ENCODE assay signal across 8 cellular contexts in genomic region chr22:29503811-29504372, GRCh38. TPM values are rescaled to one million over a fixed set of nuclear protein-coding genes. Genes with fewer than 3 reads are reported as not detected.
DNase-seq lines count a peak whose midpoint lies in the region; ATAC-seq, FAIRE-seq and TF ChIP-seq lines count a peak whose summit lies in the region.

No MANE protein-coding gene starts in this region.

- peak overlapping the region; percentile 13 for H3K27ac Mint-ChIP-seq in activated naive CD8-positive, alpha-beta T cell
- no peak overlapping the region for H3K27ac Mint-ChIP-seq in activated naive CD8-positive, alpha-beta T cell treated with anti-CD3 and anti-CD28 coated beads, Interleukin-2, amount 50 U/mL, for 24 hours

- no peak overlapping the region for H3K4me3 Mint-ChIP-seq in activated naive CD8-positive, alpha-beta T cell
- H3K4me3 Mint-ChIP-seq in activated naive CD8-positive, alpha-beta T cell treated with anti-CD3 and anti-CD28 coated beads, Interleukin-2, amount 50 U/mL, for 24 hours, result no peak overlapping the region

- H3K9me3 Mint-ChIP-seq in activated naive CD8-positive, alpha-beta T cell (ENCODE audit: low read depth), result no peaks in the 10 kb centered on the region
- no peaks in the 10 kb centered on the region for H3K9me3 Mint-ChIP-seq in activated naive CD8-positive, alpha-beta T cell treated with anti-CD3 and anti-CD28 coated beads, Interleukin-2, amount 50 U/mL, for 24 hours

- H3K4me3 ChIP-seq in adrenal gland, result no peak overlapping the region
- H3K4me3 ChIP-seq in right cardiac atrium (ENCODE audit: low read length), result no peak overlapping the region

- WGBS in adrenal gland, 4 donors, result 39 to 46% (median 43%) methylated on average over 7 of the region's 7 CpGs
- 45% methylated on average over 7 of the region's 7 CpGs for WGBS in right cardiac atrium

- H3K4me1 ChIP-seq in adrenal gland (replicated peaks in 1 of 2) (peaks cover 8 to 12% of the 10 kb centered on the region in 2 donors), right cardiac atrium (ENCODE audit: control insufficient read depth, insufficient read depth, low read length) (peaks cover 2% of the 10 kb centered on the region)

- H3K27ac ChIP-seq in adrenal gland (peak overlapping the region in 3 of 5 donors; percentile 14 to 56 (median 32)), right cardiac atrium (ENCODE audit: low read length) (no peak overlapping the region)

- no peaks in the 10 kb centered on the region for H3K27me3 ChIP-seq in adrenal gland
- no peaks in the 10 kb centered on the region for H3K27me3 ChIP-seq in right cardiac atrium (ENCODE audit: control insufficient read depth, insufficient read depth)

- H3K27me3 Mint-ChIP-seq in activated naive CD8-positive, alpha-beta T cell, result no peaks in the 10 kb centered on the region
- no peaks in the 10 kb centered on the region for H3K27me3 Mint-ChIP-seq in activated naive CD8-positive, alpha-beta T cell treated with anti-CD3 and anti-CD28 coated beads, Interleukin-2, amount 50 U/mL, for 24 hours

- no peak for ATAC-seq in activated naive CD8-positive, alpha-beta T cell treated with anti-CD3 and anti-CD28 coated beads, Interleukin-2, amount 50 U/mL, for 24 hours
- ATAC-seq in right cardiac atrium, result peak; percentile 53 to 62

- peaks cover 11% of the 10 kb centered on the region for H3K36me3 Mint-ChIP-seq in activated naive CD8-positive, alpha-beta T cell
- peaks cover 26% of the 10 kb centered on the region for H3K36me3 Mint-ChIP-seq in activated naive CD8-positive, alpha-beta T cell treated with anti-CD3 and anti-CD28 coated beads, Interleukin-2, amount 50 U/mL, for 24 hours (ENCODE audit: low read depth)

- H3K4me1 Mint-ChIP-seq in activated naive CD8-positive, alpha-beta T cell (ENCODE audit: low read depth), result no peaks in the 10 kb centered on the region
- H3K4me1 Mint-ChIP-seq in activated naive CD8-positive, alpha-beta T cell treated with anti-CD3 and anti-CD28 coated beads, Interleukin-2, amount 50 U/mL, for 24 hours, result no peaks in the 10 kb centered on the region

- H3K36me3 ChIP-seq in adrenal gland (replicated peaks in 1 of 2), result peaks cover 0 to 25% of the 10 kb centered on the region in 2 donors

- no peak for TF ChIP-seq POLR2A in adrenal gland (IDR thresholded peaks at IDR 0.05)

- no peak for FAIRE-seq in urothelium cell line (lab: Jason Lieb, UNC)

- no peak for TF ChIP-seq CTCF in adrenal gland (IDR thresholded peaks at IDR 0.05)

- intact Hi-C loops in adrenal gland (cut with DNase I) (no loop called here), right cardiac atrium (cut with DNase I) (no loop called here), posterior vena cava (cut with DNase I) (loop anchor here in 1 of 2 donors (10.0 kb wide), 1 partner anchor 109 kb away; no protein-coding TSS in a partner anchor)

- H3K9me3 ChIP-seq in adrenal gland (replicated peaks in 1 of 3) (no peaks in the 10 kb centered on the region), right cardiac atrium (ENCODE audit: control insufficient read depth, low read length) (no peaks in the 10 kb centered on the region)

- no peak for DNase-seq in activated naive CD8-positive, alpha-beta T cell treated with anti-CD3 and anti-CD28 coated beads, Interleukin-2, amount 50 U/mL, for 24 hours
- DNase-seq in adrenal gland (peak; percentile 65 to 89 (median 85)), right cardiac atrium (peak in 2 of 3 donors; percentile 52 to 76), urothelium cell line (ENCODE audit: low spot score) (peak; percentile 77), posterior vena cava (ENCODE audit: low spot score) (no peak)
- no peak for DNase-seq in stimulated activated naive CD4-positive, alpha-beta T cell (lab: John Stamatoyannopoulos, UW)
- no peak for DNase-seq in activated CD4-positive, CD25-positive, alpha-beta regulatory T cell (lab: John Stamatoyannopoulos, UW)

RNA-seq across cellular contexts. Expression of gene NEFH, which starts 23.9 kb away (rescaled TPM):
- total RNA-seq in adrenal gland, result 10 to 100 TPM; 18.6 to 35.6 (median 22.0) TPM
- 10 to 100 TPM; 11.9 to 81.1 (median 19.5) TPM for polyA plus RNA-seq in adrenal gland
- under 1 TPM; 0.14 to 0.45 (median 0.33) TPM for total RNA-seq in right cardiac atrium
- 0.38 TPM for polyA plus RNA-seq in right cardiac atrium
- total RNA-seq in posterior vena cava, result under 1 TPM; 0.33 to 0.42 TPM

RNA-seq across cellular contexts. Expression of gene THOC5, which starts 49.7 kb away (rescaled TPM):
- total RNA-seq in adrenal gland (10 to 100 TPM; 13.2 to 38.4 (median 27.7) TPM), right cardiac atrium (10 to 100 TPM; 31.0 to 58.9 (median 42.3) TPM), posterior vena cava (10 to 100 TPM; 33.9 to 35.7 TPM)
- polyA plus RNA-seq in adrenal gland (10 to 100 TPM; 23.7 to 42.4 (median 24.2) TPM), right cardiac atrium (30.5 TPM)

Comparison
In these comparisons a context has a peak if more than half of its experiments do, and no peak if none do; other contexts are left out.
1. DNase-seq: peak in adrenal gland (7 of 7), right cardiac atrium (2 of 3) and urothelium cell line (single experiment); none in activated naive CD8-positive, alpha-beta T cell treated with anti-CD3 and anti-CD28 coated beads, Interleukin-2, amount 50 U/mL, for 24 hours (single experiment), stimulated activated naive CD4-positive, alpha-beta T cell (0 of 6), activated CD4-positive, CD25-positive, alpha-beta regulatory T cell (0 of 4) and posterior vena cava (single experiment).
2. RNA of gene NEFH, which starts 23.9 kb away (total RNA-seq): 18.6 to 35.6 TPM in adrenal gland; 0.14 to 0.45 TPM in right cardiac atrium and 0.33 to 0.42 TPM in posterior vena cava; every median in the first group is over 10 times any median in the second.